Comparison of ENCODE assay signal across 14 cellular contexts in the genomic region with DNA sequence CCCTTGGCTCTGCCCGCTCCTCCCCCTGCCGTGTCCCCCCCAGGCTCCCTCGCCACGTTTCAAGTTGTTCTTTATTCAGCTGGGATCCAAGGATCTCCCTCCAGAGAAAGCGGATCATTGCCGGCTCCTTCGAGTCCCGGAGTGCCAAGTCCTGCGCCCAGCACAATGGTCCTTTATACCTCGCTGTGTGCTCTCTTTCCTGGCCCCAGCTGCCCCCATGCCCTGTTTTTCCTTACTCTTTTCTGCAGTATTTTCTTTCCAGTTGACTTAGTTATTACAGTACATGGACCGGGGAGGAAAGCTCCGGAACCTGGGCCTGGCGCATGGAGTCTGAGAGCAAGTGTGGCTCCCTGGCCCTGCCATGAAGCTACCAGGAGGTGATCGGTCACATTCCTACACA.
"Had no signal": no experiment of that assay in that cellular context is flagged by ENCODE, and none has a peak within 500 bp of the region (broad histone marks: within the 10 kb centered on the region; RNA-seq: fewer than 3 reads in every experiment).

No MANE protein-coding gene starts in this region.

- H3K4me3 ChIP-seq: gastrocnemius medialis, stomach had no signal

- DNase-seq: activated B cell treated with CpG ODN at 0.5 μM for 24 hours; activated CD4-positive, alpha-beta T cell treated with anti-CD3 and anti-CD28 coated beads for 48 hours; activated CD8-positive, alpha-beta T cell treated with anti-CD3 and anti-CD28 coated beads for 36 hours; activated effector memory CD4-positive, alpha-beta T cell treated with Interleukin-2 at 50 U/mL for 16 hours; activated T-cell treated with anti-CD3 and anti-CD28 coated beads, Interleukin-2, amount 50 U/mL, for 4 hours; erythroblast; gastrocnemius medialis; left ventricle myocardium superior; mesenchymal stem cell; natural killer cell; stimulated activated CD4-positive, alpha-beta T cell treated with anti-CD3 and anti-CD28 coated beads, Interleukin-1b, Interleukin-23, amount 100 ng/mL, for 48 hours; stomach; T-helper 2 cell had no signal

- H3K27me3 ChIP-seq: dorsolateral prefrontal cortex, gastrocnemius medialis, stomach had no signal

- H3K27ac ChIP-seq: gastrocnemius medialis, stomach had no signal

- H3K36me3 ChIP-seq: gastrocnemius medialis, stomach had no signal
